29 cellular contexts compared by ENCODE assay signal in the genomic region with DNA sequence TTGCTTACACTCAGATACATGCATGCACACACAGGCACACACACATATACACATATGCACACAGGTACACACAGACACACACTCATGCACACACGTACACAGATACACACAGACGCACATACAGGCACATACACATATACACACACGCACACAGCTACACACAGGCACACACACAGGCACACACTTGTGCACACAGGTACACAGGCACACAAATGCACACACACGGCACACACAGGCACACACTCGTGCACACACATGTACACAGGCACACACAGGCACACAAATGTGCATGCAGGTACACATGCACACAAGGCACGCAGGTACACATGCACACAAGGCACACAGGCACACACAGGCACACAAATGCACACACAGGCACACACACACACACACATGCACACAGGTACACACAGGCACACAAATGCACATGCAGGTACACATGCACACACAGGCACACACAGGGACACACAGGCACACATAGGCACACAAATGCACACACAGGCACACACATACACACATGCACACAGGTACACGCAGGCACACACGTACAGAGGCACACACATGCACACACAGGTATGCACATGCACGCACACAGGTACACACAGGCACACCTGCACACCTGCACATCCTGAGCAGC.
"Had no signal": no experiment of that assay in that cellular context is flagged by ENCODE, and none has a peak within 500 bp of the region (broad histone marks: within the 10 kb centered on the region; RNA-seq: fewer than 3 reads in every experiment).

No MANE protein-coding gene starts in this region.

- H3K9me3 Mint-ChIP-seq: activated B cell treated with CpG ODN at 0.5 μM for 24 hours; activated T-cell treated with anti-CD3 and anti-CD28 coated beads, Interleukin-2, amount 50 U/mL, for 72 hours; immature natural killer cell; mesothelial cell of epicardium; stimulated activated effector memory CD8-positive, alpha-beta T cell treated with anti-CD3 and anti-CD28 coated beads, Interleukin-12 subunit alpha, Interleukin-12 subunit beta, amount 100 ng/mL, for 72 hours; stimulated activated naive CD8-positive, alpha-beta T cell treated with anti-CD3 and anti-CD28 coated beads, Interleukin-15, amount 100 ng/mL, for 72 hours; T-helper 1 cell treated with Interleukin-12 subunit alpha and Interleukin-12 subunit beta and Interleukin-4 antibody, amounts not matched to agents 30 μg/mL and 1 μg/mL, for 36 hours had no signal

- FAIRE-seq: kidney, small intestine had no signal

- H3K4me3 ChIP-seq: esophagus muscularis mucosa, heart left ventricle, prostate gland, sigmoid colon, upper lobe of left lung had no signal

- H3K36me3 Mint-ChIP-seq: activated CD8-positive, alpha-beta memory T cell treated with anti-CD3 and anti-CD28 coated beads, Interleukin-2, amount 10 ng/mL, durations not matched to agents 7 days and 5 days; naive B cell; stimulated activated effector memory CD8-positive, alpha-beta T cell treated with anti-CD3 and anti-CD28 coated beads, Interleukin-12 subunit alpha, Interleukin-12 subunit beta, amount 100 ng/mL, for 72 hours had no signal

- H3K4me3 Mint-ChIP-seq: activated B cell treated with CpG ODN at 0.5 μM for 24 hours; activated CD4-positive, alpha-beta T cell treated with anti-CD3 and anti-CD28 coated beads for 36 hours; activated CD8-positive, alpha-beta memory T cell treated with anti-CD3 and anti-CD28 coated beads, Interleukin-2, amount 10 ng/mL, durations not matched to agents 7 days and 5 days; activated CD8-positive, alpha-beta T cell treated with anti-CD3 and anti-CD28 coated beads, Interleukin-2, amount 10 ng/mL, durations not matched to agents 7 days and 5 days; activated T-cell treated with anti-CD3 and anti-CD28 coated beads, Interleukin-2, amount 50 U/mL, for 72 hours; endodermal cell; immature natural killer cell; mesothelial cell of epicardium; naive B cell; stimulated activated effector memory CD8-positive, alpha-beta T cell treated with anti-CD3 and anti-CD28 coated beads, Interleukin-12 subunit alpha, Interleukin-12 subunit beta, amount 100 ng/mL, for 72 hours; stimulated activated naive CD8-positive, alpha-beta T cell treated with anti-CD3 and anti-CD28 coated beads, Interleukin-15, amount 100 ng/mL, for 72 hours; T-helper 1 cell treated with Interleukin-12 subunit alpha and Interleukin-12 subunit beta and Interleukin-4 antibody, amounts not matched to agents 30 μg/mL and 1 μg/mL, for 36 hours had no signal

- H3K27me3 Mint-ChIP-seq: activated CD4-positive, alpha-beta T cell treated with anti-CD3 and anti-CD28 coated beads for 36 hours; naive B cell; stimulated activated naive CD8-positive, alpha-beta T cell treated with anti-CD3 and anti-CD28 coated beads, Interleukin-15, amount 100 ng/mL, for 72 hours had no signal

- H3K9me3 ChIP-seq: esophagus muscularis mucosa, heart left ventricle, prostate gland, sigmoid colon, upper lobe of left lung had no signal

- DNase-seq: activated B cell treated with CpG ODN at 0.5 μM for 24 hours; activated CD4-positive, alpha-beta T cell treated with anti-CD3 and anti-CD28 coated beads for 36 hours; activated CD8-positive, alpha-beta T cell treated with anti-CD3 and anti-CD28 coated beads, Interleukin-2, amount 10 ng/mL, durations not matched to agents 7 days and 5 days; activated naive CD4-positive, alpha-beta T cell treated with Interleukin-2 at 50 U/mL for 16 hours; activated T-cell treated with anti-CD3 and anti-CD28 coated beads, Interleukin-2, amount 50 U/mL, for 72 hours; amniotic stem cell; central memory CD4-positive, alpha-beta T cell; endodermal cell; foreskin keratinocyte; heart left ventricle; hypothalamus; immature natural killer cell; left colon; mammary epithelial cell; naive B cell; retina; sigmoid colon; small intestine; stimulated activated CD4-positive, alpha-beta T cell treated with anti-CD3 and anti-CD28 coated beads, Interleukin-4, amount 100 ng/mL, for 24 hours; stimulated activated naive CD8-positive, alpha-beta T cell treated with anti-CD3 and anti-CD28 coated beads, Interleukin-15, amount 100 ng/mL, for 72 hours; substantia nigra; upper lobe of left lung had no signal

- ATAC-seq: activated CD4-positive, alpha-beta T cell treated with anti-CD3 and anti-CD28 coated beads for 36 hours; activated CD8-positive, alpha-beta memory T cell treated with anti-CD3 and anti-CD28 coated beads, Interleukin-2, amount 10 ng/mL, durations not matched to agents 7 days and 5 days; activated CD8-positive, alpha-beta T cell treated with anti-CD3 and anti-CD28 coated beads, Interleukin-2, amount 10 ng/mL, durations not matched to agents 7 days and 5 days; activated T-cell treated with anti-CD3 and anti-CD28 coated beads, Interleukin-2, amount 50 U/mL, for 72 hours; foreskin keratinocyte; heart left ventricle; left colon; stimulated activated effector memory CD8-positive, alpha-beta T cell treated with anti-CD3 and anti-CD28 coated beads, Interleukin-12 subunit alpha, Interleukin-12 subunit beta, amount 100 ng/mL, for 72 hours had no signal

- H3K27ac ChIP-seq: esophagus muscularis mucosa, foreskin keratinocyte, heart left ventricle, prostate gland, sigmoid colon, upper lobe of left lung had no signal

- H3K4me1 Mint-ChIP-seq: activated B cell treated with CpG ODN at 0.5 μM for 24 hours; activated CD4-positive, alpha-beta T cell treated with anti-CD3 and anti-CD28 coated beads for 36 hours; endodermal cell; immature natural killer cell; mesothelial cell of epicardium; stimulated activated naive CD8-positive, alpha-beta T cell treated with anti-CD3 and anti-CD28 coated beads, Interleukin-15, amount 100 ng/mL, for 72 hours had no signal

- H3K27me3 ChIP-seq: esophagus muscularis mucosa, heart left ventricle, sigmoid colon, upper lobe of left lung had no signal

- H3K27ac Mint-ChIP-seq: activated B cell treated with CpG ODN at 0.5 μM for 24 hours; activated CD4-positive, alpha-beta T cell treated with anti-CD3 and anti-CD28 coated beads for 36 hours; activated CD8-positive, alpha-beta memory T cell treated with anti-CD3 and anti-CD28 coated beads, Interleukin-2, amount 10 ng/mL, durations not matched to agents 7 days and 5 days; activated CD8-positive, alpha-beta T cell treated with anti-CD3 and anti-CD28 coated beads, Interleukin-2, amount 10 ng/mL, durations not matched to agents 7 days and 5 days; activated T-cell treated with anti-CD3 and anti-CD28 coated beads, Interleukin-2, amount 50 U/mL, for 72 hours; endodermal cell; immature natural killer cell; mesothelial cell of epicardium; stimulated activated effector memory CD8-positive, alpha-beta T cell treated with anti-CD3 and anti-CD28 coated beads, Interleukin-12 subunit alpha, Interleukin-12 subunit beta, amount 100 ng/mL, for 72 hours; stimulated activated naive CD8-positive, alpha-beta T cell treated with anti-CD3 and anti-CD28 coated beads, Interleukin-15, amount 100 ng/mL, for 72 hours; T-helper 1 cell treated with Interleukin-12 subunit alpha and Interleukin-12 subunit beta and Interleukin-4 antibody, amounts not matched to agents 30 μg/mL and 1 μg/mL, for 36 hours had no signal

- H3K4me1 ChIP-seq: esophagus muscularis mucosa, foreskin keratinocyte, heart left ventricle, prostate gland, sigmoid colon, upper lobe of left lung had no signal
